ENCODE assay signal across 22 cellular contexts in genomic region chr3:38823722-38824121, GRCh38. TPM values are rescaled to one million over a fixed set of nuclear protein-coding genes. Genes with fewer than 3 reads are reported as not detected.
DNase-seq lines count a peak whose midpoint lies in the region; ATAC-seq and TF ChIP-seq lines count a peak whose summit lies in the region.
"Had no signal": no experiment of that assay in that cellular context is flagged by ENCODE, and none has a peak within 500 bp of the region (broad histone marks: within the 10 kb centered on the region; RNA-seq: fewer than 3 reads in every experiment).

No MANE protein-coding gene starts in this region.

- no peak overlapping the region for H3K9ac ChIP-seq in BLaER1
- no peak overlapping the region for H3K9ac ChIP-seq in neural progenitor cell
- H3K9ac ChIP-seq in GM23248: no peak overlapping the region

- peak; percentile 29 for DNase-seq in BE2C
- no peak for DNase-seq in body of pancreas
- DNase-seq in neural progenitor cell (ENCODE audit: low spot score): peak; percentile 47
- DNase-seq in GM23248: no peak
- DNase-seq in H4 (ENCODE audit: low spot score): no peak
- DNase-seq: C1 segment of cervical spinal cord; Calu3; CD8-positive, alpha-beta memory T cell; DMS153; Karpas-422; NCI-H187; NCI-H226; NCI-H510A treated with DMSO at 0.1 percent for 48 hours; OCI-M1; SW 1271 had no signal

- H3K27ac ChIP-seq in BLaER1 (no peak overlapping the region), body of pancreas (peak overlapping the region; percentile 17 to 77 (median 56)), neural progenitor cell (no peak overlapping the region), GM23248 (no peak overlapping the region)
- H3K27ac ChIP-seq: SJSA1 had no signal

- H3K36me3 Mint-ChIP-seq in neural progenitor cell: no peaks in the 10 kb centered on the region
- H3K36me3 Mint-ChIP-seq: CD8-positive, alpha-beta memory T cell; IgD-negative memory B cell had no signal

- H3F3A ChIP-seq in neural progenitor cell (ENCODE audit: low read depth) (no peaks in the 10 kb centered on the region), GM23248 (ENCODE audit: insufficient read depth) (no peaks in the 10 kb centered on the region)

- H3K9me2 ChIP-seq in GM23248 (ENCODE audit: insufficient read depth): no peaks in the 10 kb centered on the region

- H3K79me2 ChIP-seq in neural progenitor cell (ENCODE audit: low read depth) (no peaks in the 10 kb centered on the region), GM23248 (ENCODE audit: insufficient read depth) (no peaks in the 10 kb centered on the region)

- H3K27ac Mint-ChIP-seq in neural progenitor cell: no peak overlapping the region
- H3K27ac Mint-ChIP-seq: CD8-positive, alpha-beta memory T cell; IgD-negative memory B cell had no signal

- H3K36me3 ChIP-seq in BE2C (no peaks in the 10 kb centered on the region), BLaER1 (no peaks in the 10 kb centered on the region), body of pancreas (replicated peaks in 1 of 2; ENCODE audit: insufficient read depth in 1 of 2, low read depth in 2 of 2) (no peaks in the 10 kb centered on the region), neural progenitor cell (no peaks in the 10 kb centered on the region), GM23248 (ENCODE audit: low read depth) (no peaks in the 10 kb centered on the region)
- H3K36me3 ChIP-seq: SJSA1 had no signal

- H3K4me1 ChIP-seq in BE2C: no peaks in the 10 kb centered on the region
- peaks cover 27% of the 10 kb centered on the region for H3K4me1 ChIP-seq in BLaER1
- peaks cover 7% of the 10 kb centered on the region for H3K4me1 ChIP-seq in body of pancreas
- no peaks in the 10 kb centered on the region for H3K4me1 ChIP-seq in neural progenitor cell
- H3K4me1 ChIP-seq in GM23248 (ENCODE audit: insufficient read depth): peaks cover 4% of the 10 kb centered on the region

- no peak for ATAC-seq in body of pancreas
- ATAC-seq in HG03565 (IDR thresholded peaks at IDR 0.05; ENCODE audit: unreplicated experiment): no peak

- TF ChIP-seq CTCF in BE2C (IDR thresholded peaks at IDR 0.05; ENCODE audit: low read depth, low read length): no peak
- TF ChIP-seq CTCF in body of pancreas (IDR thresholded peaks at IDR 0.05): no peak
- no peak for TF ChIP-seq CTCF in neural progenitor cell (IDR thresholded peaks at IDR 0.05)

- intact Hi-C loops in body of pancreas (cut with DNase I): no loop called here

- H3K4me2 ChIP-seq in BLaER1: peak overlapping the region; percentile 74
- H3K4me2 ChIP-seq in neural progenitor cell: no peak overlapping the region
- no peak overlapping the region for H3K4me2 ChIP-seq in GM23248 (ENCODE audit: unreplicated experiment)

- H3K27me3 ChIP-seq in BE2C (no peaks in the 10 kb centered on the region), BLaER1 (no peaks in the 10 kb centered on the region), body of pancreas (no peaks in the 10 kb centered on the region), neural progenitor cell (no peaks in the 10 kb centered on the region), GM23248 (replicated peaks; ENCODE audit: insufficient read depth) (peaks cover 15% of the 10 kb centered on the region; the same call in 1 of the 2 replicates)

- H2AFZ ChIP-seq in neural progenitor cell (replicated peaks) (no peak overlapping the region), GM23248 (no peak overlapping the region)

- no peaks in the 10 kb centered on the region for H4K20me1 ChIP-seq in BLaER1
- no peaks in the 10 kb centered on the region for H4K20me1 ChIP-seq in neural progenitor cell (ENCODE audit: low read depth)
- no peaks in the 10 kb centered on the region for H4K20me1 ChIP-seq in GM23248 (ENCODE audit: insufficient read depth)

- in situ Hi-C loops in GM23248 (cut with MboI): no loop called here

- H3K9me3 Mint-ChIP-seq in neural progenitor cell: no peaks in the 10 kb centered on the region
- H3K9me3 Mint-ChIP-seq: CD8-positive, alpha-beta memory T cell had no signal

- WGBS in body of pancreas, 2 donors: 40 to 43% methylated on average over 6 to 8 of the region's 8 CpGs
- 28 to 30% methylated on average over 8 of the region's 8 CpGs for WGBS in GM23248 (ENCODE audit: low coverage in 1 of 2, low lambda C conversion rate in 2 of 2, missing lambda C conversion rate in 2 of 2), 2 experiments

- H3K9me3 ChIP-seq in BE2C (no peaks in the 10 kb centered on the region), BLaER1 (no peaks in the 10 kb centered on the region), body of pancreas (no peaks in the 10 kb centered on the region), neural progenitor cell (ENCODE audit: low read depth) (no peaks in the 10 kb centered on the region), GM23248 (ENCODE audit: low read depth) (no peaks in the 10 kb centered on the region)
- H3K9me3 ChIP-seq: SJSA1 had no signal

- H3K27me3 Mint-ChIP-seq in neural progenitor cell (ENCODE audit: insufficient read depth, low read depth): peaks cover 3% of the 10 kb centered on the region

- no peak overlapping the region for H3K4me3 Mint-ChIP-seq in neural progenitor cell
- H3K4me3 Mint-ChIP-seq: CD8-positive, alpha-beta memory T cell; IgD-negative memory B cell had no signal

- no peak for TF ChIP-seq POLR2A in body of pancreas (IDR thresholded peaks at IDR 0.05)

- peaks cover 7% of the 10 kb centered on the region for H3K4me1 Mint-ChIP-seq in neural progenitor cell
- H3K4me1 Mint-ChIP-seq: CD8-positive, alpha-beta memory T cell; IgD-negative memory B cell had no signal

- H3K4me3 ChIP-seq in BE2C (ENCODE audit: low read depth, low read length) (no peak overlapping the region), BLaER1 (no peak overlapping the region), body of pancreas (no peak overlapping the region), neural progenitor cell (no peak overlapping the region), GM23248 (no peak overlapping the region)
- H3K4me3 ChIP-seq: SJSA1 had no signal

RNA-seq across cellular contexts. Expression of gene SCN10A, which starts 7.7 kb away (rescaled TPM):
- not detected for polyA plus RNA-seq in BE2C (2012; ENCODE audit: insufficient read depth, insufficient read length, low read depth)
- total RNA-seq in body of pancreas (not detected), neural progenitor cell (ENCODE audit: low replicate concordance) (not detected in 2 replicates)
- not detected in 2 replicates for total RNA-seq in GM23248 (2014; rRNA removed; shearing (Covaris generic))
- polyA plus RNA-seq in GM23248 (2016; fragmentation: Nextera tagmentation; extraction: Ambion mirVana): not detected in 2 replicates
- total RNA-seq in H4 (2014; rRNA removed; shearing (Covaris generic)): not detected in 2 replicates
- total RNA-seq: Calu3; CD8-positive, alpha-beta memory T cell; G401; H1; M059J; SJSA1 had no signal
- polyA plus RNA-seq: CD8-positive, alpha-beta memory T cell; H1; IgD-negative memory B cell had no signal

Comparison
In these comparisons a context has a peak if more than half of its experiments do, and no peak if none do; other contexts are left out.
1. DNase-seq: peak in BE2C (single experiment) and neural progenitor cell (single experiment); none in body of pancreas (0 of 4), GM23248 (single experiment) and H4 (single experiment).
2. H3K27ac ChIP-seq: peak in body of pancreas (4 of 4); none in BLaER1 (single experiment), neural progenitor cell (single experiment) and GM23248 (single experiment).